Comparison of ENCODE assay signal across 12 cellular contexts in the genomic region with DNA sequence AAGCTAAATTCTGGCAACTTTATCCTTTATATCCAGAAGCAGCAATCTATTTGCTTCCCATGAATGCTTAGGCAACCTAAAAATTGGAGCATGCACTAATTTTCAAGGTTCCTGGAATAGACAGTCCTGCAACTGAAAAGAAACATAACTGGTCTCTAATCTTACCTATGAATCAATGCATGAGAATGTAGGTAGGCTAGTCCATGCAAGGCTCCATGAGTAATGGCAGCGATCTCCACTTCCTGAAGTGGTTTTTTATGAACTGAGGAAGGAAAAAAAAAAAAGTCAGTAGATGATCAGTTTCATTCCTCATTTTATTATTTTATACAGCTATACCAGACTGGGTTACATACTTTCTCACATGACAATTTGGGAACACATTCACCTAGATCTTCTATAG.
DNase-seq lines count a peak whose midpoint lies in the region; ATAC-seq and TF ChIP-seq lines count a peak whose summit lies in the region.
"Had no signal": no experiment of that assay in that cellular context is flagged by ENCODE, and none has a peak within 500 bp of the region (broad histone marks: within the 10 kb centered on the region; RNA-seq: fewer than 3 reads in every experiment).

No MANE protein-coding gene starts in this region.

- H4K20me1 ChIP-seq in PC-9 (ENCODE audit: insufficient read depth) (no peaks in the 10 kb centered on the region), GM23338 (replicated peaks; ENCODE audit: insufficient read depth) (no peaks in the 10 kb centered on the region)

- no peak for DNase-seq in activated naive CD4-positive, alpha-beta T cell treated with anti-CD3 and anti-CD28 coated beads, Interleukin-2, amount 10 ng/mL, durations not matched to agents 7 days and 5 days
- DNase-seq in activated naive CD4-positive, alpha-beta T cell treated with anti-CD3 and anti-CD28 coated beads, Interleukin-2, amount 50 U/mL, for 16 hours, result no peak
- DNase-seq in PC-9 (peak; percentile 40 to 95), fibroblast of the aortic adventitia (ENCODE audit: low read depth) (peak; percentile 42), stromal cell of bone marrow (ENCODE audit: low read depth) (peak; percentile 2), NCI-H526 (lab: John Stamatoyannopoulos, UW) (no peak), GM23338 (ENCODE audit: low spot score) (no peak), G401 (ENCODE audit: low spot score) (no peak)
- DNase-seq: erythroblast, psoas muscle had no signal

- POLR2A ChIA-PET in PC-9 (lab: Charles Lee; ENCODE audit: unreplicated experiment), result interaction anchor here (0.6 kb wide), 1 partner anchor 105 kb away, joined by 19 read pairs; no protein-coding TSS in a partner anchor

- peak overlapping the region; percentile 62 for H3K4me2 ChIP-seq in PC-9
- H3K4me2 ChIP-seq in GM23338, result no peak overlapping the region

- TF ChIP-seq CTCF in PC-9 (conservative IDR thresholded peaks at IDR 0.05) (no peak), fibroblast of the aortic adventitia (IDR thresholded peaks at IDR 0.05; ENCODE audit: insufficient read depth, low read length) (no peak), GM23338 (conservative IDR thresholded peaks at IDR 0.05; ENCODE audit: low read depth in 2 of 2) (no peak)

- H3K36me3 ChIP-seq in PC-9 (ENCODE audit: low read depth) (peaks cover 14% of the 10 kb centered on the region), GM23338 (ENCODE audit: insufficient read depth) (no peaks in the 10 kb centered on the region)

- no peaks in the 10 kb centered on the region for H3K27me3 Mint-ChIP-seq in activated naive CD4-positive, alpha-beta T cell treated with anti-CD3 and anti-CD28 coated beads, Interleukin-2, amount 10 ng/mL, durations not matched to agents 7 days and 5 days
- peaks cover 5% of the 10 kb centered on the region for H3K27me3 Mint-ChIP-seq in GM23338 (ENCODE audit: insufficient read depth, low read depth, poor library complexity)

- peak overlapping the region; percentile 37 for H3K27ac Mint-ChIP-seq in activated naive CD4-positive, alpha-beta T cell treated with anti-CD3 and anti-CD28 coated beads, Interleukin-2, amount 10 ng/mL, durations not matched to agents 7 days and 5 days
- H3K27ac Mint-ChIP-seq in GM23338, result no peak overlapping the region

- ATAC-seq in GM23338, result no peak
- ATAC-seq: activated naive CD4-positive, alpha-beta T cell treated with anti-CD3 and anti-CD28 coated beads, Interleukin-2, amount 50 U/mL, for 72 hours; left lobe of liver; psoas muscle had no signal

- no peaks in the 10 kb centered on the region for H3K79me2 ChIP-seq in PC-9 (ENCODE audit: low read depth)
- H3K79me2 ChIP-seq in GM23338 (replicated peaks; ENCODE audit: insufficient read depth), result no peaks in the 10 kb centered on the region

- H3K9me3 Mint-ChIP-seq in activated naive CD4-positive, alpha-beta T cell treated with anti-CD3 and anti-CD28 coated beads, Interleukin-2, amount 10 ng/mL, durations not matched to agents 7 days and 5 days, result no peaks in the 10 kb centered on the region
- no peaks in the 10 kb centered on the region for H3K9me3 Mint-ChIP-seq in GM23338
- H3K9me3 Mint-ChIP-seq: activated naive CD4-positive, alpha-beta T cell treated with anti-CD3 and anti-CD28 coated beads, Interleukin-2, amount 50 U/mL, for 72 hours had no signal

- H3K9me3 ChIP-seq in PC-9 (ENCODE audit: insufficient read depth, low read depth), result no peaks in the 10 kb centered on the region
- H3K9me3 ChIP-seq: psoas muscle had no signal

- H3K4me1 Mint-ChIP-seq in activated naive CD4-positive, alpha-beta T cell treated with anti-CD3 and anti-CD28 coated beads, Interleukin-2, amount 10 ng/mL, durations not matched to agents 7 days and 5 days, result peaks cover 5% of the 10 kb centered on the region
- no peaks in the 10 kb centered on the region for H3K4me1 Mint-ChIP-seq in GM23338

- BruUV-seq in PC-9 (replicated peaks; lab: Mats Ljungman, UMichigan), result no TSS peak

- H2AFZ ChIP-seq in PC-9, result 0 out of 2 replicates have a peak overlapping the region, but pooled peaks have one; percentile 23
- H2AFZ ChIP-seq in GM23338, result no peak overlapping the region

- CTCF ChIA-PET in activated naive CD4-positive, alpha-beta T cell treated with anti-CD3 and anti-CD28 coated beads, Interleukin-2, amount 10 ng/mL, durations not matched to agents 7 days and 5 days (lab: Charles Lee), result no interaction called here
- CTCF ChIA-PET in PC-9 (lab: Charles Lee), result interaction anchor here (0.7 kb wide), 1 partner anchor 1848 kb away, joined by 7 read pairs; no protein-coding TSS in a partner anchor

- peaks cover 41% of the 10 kb centered on the region for H3K36me3 Mint-ChIP-seq in activated naive CD4-positive, alpha-beta T cell treated with anti-CD3 and anti-CD28 coated beads, Interleukin-2, amount 10 ng/mL, durations not matched to agents 7 days and 5 days
- H3K36me3 Mint-ChIP-seq in GM23338 (ENCODE audit: low read depth), result no peaks in the 10 kb centered on the region

- H3K9me2 ChIP-seq in PC-9 (ENCODE audit: insufficient read depth) (no peaks in the 10 kb centered on the region), GM23338 (ENCODE audit: insufficient read depth) (no peaks in the 10 kb centered on the region)

- intact Hi-C loops in PC-9 (cut with micrococcal nuclease; ENCODE audit: unreplicated experiment), result loop anchor here (1.0 to 5.0 kb wide), 2 partner anchors 33 to 134 kb away; a partner anchor contains a TSS

- no peaks in the 10 kb centered on the region for H3K27me3 ChIP-seq in PC-9 (ENCODE audit: insufficient read depth, low read depth)
- H3K27me3 ChIP-seq in GM23338 (ENCODE audit: insufficient read depth), result no peaks in the 10 kb centered on the region

- in situ Hi-C loops in G401 (cut with HindIII; ENCODE audit: low sequenced_read_pairs), result no loop called here

- peak overlapping the region; percentile 19; the same call in 1 of the 2 replicates for H3K4me3 ChIP-seq in PC-9
- no peak overlapping the region for H3K4me3 ChIP-seq in fibroblast of the aortic adventitia (ENCODE audit: low read depth, low read length)
- H3K4me3 ChIP-seq in GM23338, result no peak overlapping the region
- H3K4me3 ChIP-seq: psoas muscle had no signal

- H3K4me1 ChIP-seq in PC-9 (replicated peaks; ENCODE audit: insufficient read depth) (peaks cover 35% of the 10 kb centered on the region), GM23338 (ENCODE audit: insufficient read depth) (no peaks in the 10 kb centered on the region)
- H3K4me1 ChIP-seq: psoas muscle had no signal

- H3K27ac ChIP-seq in PC-9 (peak overlapping the region; percentile 86), GM23338 (ENCODE audit: low read depth) (no peak overlapping the region)
- H3K27ac ChIP-seq: psoas muscle had no signal

- H3K4me3 Mint-ChIP-seq in activated naive CD4-positive, alpha-beta T cell treated with anti-CD3 and anti-CD28 coated beads, Interleukin-2, amount 10 ng/mL, durations not matched to agents 7 days and 5 days, result no peak overlapping the region
- H3K4me3 Mint-ChIP-seq in GM23338, result no peak overlapping the region

- peaks cover 18% of the 10 kb centered on the region for H3F3A ChIP-seq in PC-9 (ENCODE audit: insufficient read depth, low read depth)
- H3F3A ChIP-seq in GM23338 (replicated peaks; ENCODE audit: low read depth), result no peaks in the 10 kb centered on the region

TF ChIP-seq in GM23338, 12 proteins besides CTCF, POLR2A, EP300 and RAD21 (continues in another document):
- TF ChIP-seq EZH2 (IDR thresholded peaks at IDR 0.05; ENCODE audit: low read depth, unreplicated experiment) (no peak), ZNF114 (CRISPR knock-in tag; IDR thresholded peaks at IDR 0.05) (no peak), STAT1 (IDR thresholded peaks at IDR 0.05; ENCODE audit: unreplicated experiment) (no peak), EZH2phosphoT487 (IDR thresholded peaks at IDR 0.05; ENCODE audit: unreplicated experiment) (no peak), CREB1 (CRISPR knock-in tag; IDR thresholded peaks at IDR 0.05; ENCODE audit: low read depth) (no peak), POLR2AphosphoS5 (IDR thresholded peaks at IDR 0.05; ENCODE audit: low read depth) (no peak)
- TF ChIP-seq, protein P1, sequence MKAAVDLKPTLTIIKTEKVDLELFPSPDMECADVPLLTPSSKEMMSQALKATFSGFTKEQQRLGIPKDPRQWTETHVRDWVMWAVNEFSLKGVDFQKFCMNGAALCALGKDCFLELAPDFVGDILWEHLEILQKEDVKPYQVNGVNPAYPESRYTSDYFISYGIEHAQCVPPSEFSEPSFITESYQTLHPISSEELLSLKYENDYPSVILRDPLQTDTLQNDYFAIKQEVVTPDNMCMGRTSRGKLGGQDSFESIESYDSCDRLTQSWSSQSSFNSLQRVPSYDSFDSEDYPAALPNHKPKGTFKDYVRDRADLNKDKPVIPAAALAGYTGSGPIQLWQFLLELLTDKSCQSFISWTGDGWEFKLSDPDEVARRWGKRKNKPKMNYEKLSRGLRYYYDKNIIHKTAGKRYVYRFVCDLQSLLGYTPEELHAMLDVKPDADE (IDR thresholded peaks at IDR 0.05), result no peak

Comparison
In these comparisons a context has a peak if more than half of its experiments do, and no peak if none do; other contexts are left out.
1. DNase-seq: peak in PC-9 (2 of 2), fibroblast of the aortic adventitia (single experiment) and stromal cell of bone marrow (single experiment); none in activated naive CD4-positive, alpha-beta T cell treated with anti-CD3 and anti-CD28 coated beads, Interleukin-2, amount 10 ng/mL, durations not matched to agents 7 days and 5 days (single experiment), activated naive CD4-positive, alpha-beta T cell treated with anti-CD3 and anti-CD28 coated beads, Interleukin-2, amount 50 U/mL, for 16 hours (single experiment), NCI-H526 (0 of 2), GM23338 (single experiment) and G401 (single experiment).